In the genomic region with DNA sequence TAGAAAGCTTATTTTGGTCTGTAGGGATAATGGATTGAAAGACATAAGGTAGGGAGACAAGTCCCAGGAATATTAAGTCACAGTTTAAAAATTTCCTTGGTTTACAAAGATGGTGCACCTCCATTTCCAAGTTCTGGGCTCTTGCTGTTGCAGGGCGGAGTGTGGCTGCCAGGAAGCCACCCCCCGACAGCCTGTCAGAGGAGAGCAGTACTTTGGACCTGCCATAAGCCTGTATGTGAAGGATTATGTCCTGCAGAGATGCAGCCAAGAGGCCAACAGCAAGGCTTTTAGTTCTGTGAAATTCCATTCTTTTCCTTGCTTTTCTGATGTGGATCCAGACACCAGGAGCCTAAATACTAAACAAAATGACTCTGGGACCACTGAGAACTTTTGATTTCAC, we compare ENCODE assay signal across 21 cellular contexts.
"Had no signal": no experiment of that assay in that cellular context is flagged by ENCODE, and none has a peak within 500 bp of the region (broad histone marks: within the 10 kb centered on the region; RNA-seq: fewer than 3 reads in every experiment).

No MANE protein-coding gene starts in this region.

- H3K4me1 ChIP-seq: colonic mucosa, esophagus muscularis mucosa, foreskin keratinocyte, gastroesophageal sphincter, heart left ventricle, left lung, lower lobe of right lung had no signal

- H3K36me3 ChIP-seq: colonic mucosa had no signal

- H3K27me3 ChIP-seq: colonic mucosa, esophagus muscularis mucosa, foreskin keratinocyte, gastroesophageal sphincter, heart left ventricle, left lung had no signal

- FAIRE-seq: endometrium, endothelial cell of umbilical vein, frontal cortex, islet of Langerhans, keratinocyte had no signal

- ATAC-seq: foreskin keratinocyte, gastroesophageal sphincter, heart left ventricle, left cardiac atrium, left lung, left ventricle myocardium superior, lower lobe of right lung had no signal

- H3K27me3 Mint-ChIP-seq: dendritic cell treated with granulocyte-macrophage colony-stimulating factor and Interleukin-4, amounts not matched to agents 40 ng/mL and 50 ng/mL, for 4 days had no signal

- H3K4me3 Mint-ChIP-seq: dendritic cell treated with granulocyte-macrophage colony-stimulating factor and Interleukin-4, amounts not matched to agents 40 ng/mL and 50 ng/mL, for 4 days had no signal

- DNase-seq: cerebellar nuclear complex; colonic mucosa; cortex of kidney; effector memory CD4-positive, alpha-beta T cell; foreskin keratinocyte; heart left ventricle; hippocampal formation; left cardiac atrium; left lung; left ventricle myocardium superior; lower lobe of right lung; mesenchymal stem cell; midbrain had no signal

- H3K4me3 ChIP-seq: colonic mucosa, esophagus muscularis mucosa, gastroesophageal sphincter, heart left ventricle, left lung, lower lobe of right lung had no signal

- H3K9me3 ChIP-seq: colonic mucosa had no signal

- H3K27ac ChIP-seq: colonic mucosa, esophagus muscularis mucosa, foreskin keratinocyte, gastroesophageal sphincter, heart left ventricle, left lung, lower lobe of right lung had no signal

- H3K27ac Mint-ChIP-seq: dendritic cell treated with granulocyte-macrophage colony-stimulating factor and Interleukin-4, amounts not matched to agents 40 ng/mL and 50 ng/mL, for 4 days had no signal
